ENCODE assay signal across 29 cellular contexts in the genomic region with DNA sequence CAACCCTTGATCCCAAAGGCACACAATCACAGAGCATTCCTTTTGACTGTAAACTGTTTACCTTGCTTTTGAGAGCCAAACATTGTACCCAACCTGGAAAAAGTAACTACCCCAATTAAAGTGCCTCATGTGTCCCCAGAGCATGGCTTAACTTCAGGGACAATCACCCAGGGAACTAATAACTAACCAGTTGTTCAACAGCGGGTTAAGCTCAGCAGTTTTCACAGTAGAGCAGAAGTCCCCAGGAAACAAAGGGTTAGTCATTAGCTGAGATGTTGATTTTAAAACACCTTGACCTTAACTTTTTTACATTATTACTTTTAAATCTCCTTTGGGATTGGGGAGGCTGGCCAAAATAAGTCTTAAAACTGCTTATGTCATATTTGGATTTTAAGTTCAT.
"Had no signal": no experiment of that assay in that cellular context is flagged by ENCODE, and none has a peak within 500 bp of the region (broad histone marks: within the 10 kb centered on the region; RNA-seq: fewer than 3 reads in every experiment).

No MANE protein-coding gene starts in this region.

- H3K4me1 ChIP-seq: colonic mucosa, esophagus muscularis mucosa, esophagus squamous epithelium, foreskin keratinocyte, gastrocnemius medialis, gastroesophageal sphincter, heart left ventricle, heart right ventricle had no signal

- FAIRE-seq: colon, endometrium, endothelial cell of umbilical vein, frontal cortex had no signal

- H3K4me3 ChIP-seq: colonic mucosa, coronary artery, dorsolateral prefrontal cortex, esophagus muscularis mucosa, esophagus squamous epithelium, gastrocnemius medialis, gastroesophageal sphincter, heart left ventricle, heart right ventricle had no signal

- H3K4me3 Mint-ChIP-seq: dendritic cell treated with granulocyte-macrophage colony-stimulating factor and Interleukin-4, amounts not matched to agents 40 ng/mL and 50 ng/mL, for 4 days; effector memory CD8-positive, alpha-beta T cell; endodermal cell had no signal

- H3K27me3 Mint-ChIP-seq: dendritic cell treated with granulocyte-macrophage colony-stimulating factor and Interleukin-4, amounts not matched to agents 40 ng/mL and 50 ng/mL, for 4 days; effector memory CD8-positive, alpha-beta T cell had no signal

- H3K27ac Mint-ChIP-seq: dendritic cell treated with granulocyte-macrophage colony-stimulating factor and Interleukin-4, amounts not matched to agents 40 ng/mL and 50 ng/mL, for 4 days; effector memory CD8-positive, alpha-beta T cell; endodermal cell had no signal

- H3K9me3 ChIP-seq: colonic mucosa, esophagus muscularis mucosa, esophagus squamous epithelium, gastrocnemius medialis, gastroesophageal sphincter, heart left ventricle, heart right ventricle had no signal

- H3K9me3 Mint-ChIP-seq: dendritic cell treated with granulocyte-macrophage colony-stimulating factor and Interleukin-4, amounts not matched to agents 40 ng/mL and 50 ng/mL, for 4 days; effector memory CD8-positive, alpha-beta T cell; endodermal cell had no signal

- H3K27me3 ChIP-seq: colonic mucosa, dorsolateral prefrontal cortex, esophagus muscularis mucosa, esophagus squamous epithelium, foreskin keratinocyte, gastrocnemius medialis, gastroesophageal sphincter, heart left ventricle, heart right ventricle had no signal

- DNase-seq: colonic mucosa; cortex of kidney; dermis blood vessel endothelial cell; dorsolateral prefrontal cortex; effector CD4-positive, alpha-beta T cell; effector CD8-positive, alpha-beta T cell; effector memory CD4-positive, alpha-beta T cell; effector memory CD8-positive, alpha-beta T cell; endodermal cell; erythroblast; esophagus squamous epithelium; foreskin fibroblast; foreskin keratinocyte; foreskin melanocyte; gastrocnemius medialis; glutamatergic neuron; head of caudate nucleus; heart left ventricle; heart right ventricle had no signal

- ATAC-seq: effector memory CD8-positive, alpha-beta T cell; esophagus mucosa; foreskin keratinocyte; gastrocnemius medialis; gastroesophageal sphincter; heart left ventricle; heart right ventricle had no signal

- H3K36me3 ChIP-seq: esophagus squamous epithelium, gastrocnemius medialis, heart left ventricle, heart right ventricle had no signal

- H3K27ac ChIP-seq: colonic mucosa, coronary artery, dorsolateral prefrontal cortex, epithelial cell of prostate, esophagus muscularis mucosa, esophagus squamous epithelium, foreskin keratinocyte, gastrocnemius medialis, gastroesophageal sphincter, heart left ventricle, heart right ventricle had no signal
